In the genomic region with DNA sequence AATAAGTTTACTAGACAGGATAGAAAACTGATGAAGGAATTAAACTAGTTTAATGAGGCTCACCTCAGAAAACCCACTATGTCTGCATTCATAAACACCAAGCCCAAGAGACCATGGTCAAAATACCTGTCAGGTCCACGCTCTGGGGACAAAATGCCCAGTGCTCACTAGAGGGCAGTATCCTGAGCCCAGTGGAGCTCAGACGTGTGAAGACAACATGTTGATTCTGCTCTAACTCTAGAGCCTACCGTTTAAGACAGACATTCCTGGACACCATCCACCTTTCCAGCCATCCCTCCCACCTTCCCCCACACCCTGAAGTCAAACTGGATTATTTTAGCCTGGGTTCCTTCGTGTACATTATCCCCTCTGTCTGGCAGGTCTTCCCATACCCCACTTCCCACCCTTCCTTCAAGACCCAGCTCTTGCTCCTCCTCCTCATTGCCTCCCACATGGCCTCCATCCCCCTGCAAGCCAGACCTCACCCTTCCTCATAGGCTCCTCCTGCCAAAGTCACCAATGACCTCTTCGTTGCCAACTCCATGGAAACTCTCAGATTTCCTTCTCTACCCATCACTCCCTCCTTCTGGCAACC, we compare ENCODE assay signal across 1 cellular context.
TF ChIP-seq lines count a peak whose summit lies in the region.

No MANE protein-coding gene starts in this region.

TF ChIP-seq in GM23338, 12 proteins besides CTCF, POLR2A, EP300 and RAD21 (continued from another document):
- TF ChIP-seq ZNF462 (CRISPR knock-in tag; IDR thresholded peaks at IDR 0.05): no peak
- TF ChIP-seq CREB1 (CRISPR knock-in tag; IDR thresholded peaks at IDR 0.05; ENCODE audit: low read depth): no peak
- TF ChIP-seq STAT1 (IDR thresholded peaks at IDR 0.05; ENCODE audit: unreplicated experiment): no peak
- no peak for TF ChIP-seq EZH2 (IDR thresholded peaks at IDR 0.05; ENCODE audit: low read depth, unreplicated experiment)
- no peak for TF ChIP-seq EZH2phosphoT487 (IDR thresholded peaks at IDR 0.05; ENCODE audit: unreplicated experiment)
- TF ChIP-seq, protein P1, sequence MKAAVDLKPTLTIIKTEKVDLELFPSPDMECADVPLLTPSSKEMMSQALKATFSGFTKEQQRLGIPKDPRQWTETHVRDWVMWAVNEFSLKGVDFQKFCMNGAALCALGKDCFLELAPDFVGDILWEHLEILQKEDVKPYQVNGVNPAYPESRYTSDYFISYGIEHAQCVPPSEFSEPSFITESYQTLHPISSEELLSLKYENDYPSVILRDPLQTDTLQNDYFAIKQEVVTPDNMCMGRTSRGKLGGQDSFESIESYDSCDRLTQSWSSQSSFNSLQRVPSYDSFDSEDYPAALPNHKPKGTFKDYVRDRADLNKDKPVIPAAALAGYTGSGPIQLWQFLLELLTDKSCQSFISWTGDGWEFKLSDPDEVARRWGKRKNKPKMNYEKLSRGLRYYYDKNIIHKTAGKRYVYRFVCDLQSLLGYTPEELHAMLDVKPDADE (IDR thresholded peaks at IDR 0.05): no peak
- TF ChIP-seq ZNF331 (CRISPR knock-in tag; IDR thresholded peaks at IDR 0.05; ENCODE audit: low read depth): no peak
- TF ChIP-seq, protein P2, sequence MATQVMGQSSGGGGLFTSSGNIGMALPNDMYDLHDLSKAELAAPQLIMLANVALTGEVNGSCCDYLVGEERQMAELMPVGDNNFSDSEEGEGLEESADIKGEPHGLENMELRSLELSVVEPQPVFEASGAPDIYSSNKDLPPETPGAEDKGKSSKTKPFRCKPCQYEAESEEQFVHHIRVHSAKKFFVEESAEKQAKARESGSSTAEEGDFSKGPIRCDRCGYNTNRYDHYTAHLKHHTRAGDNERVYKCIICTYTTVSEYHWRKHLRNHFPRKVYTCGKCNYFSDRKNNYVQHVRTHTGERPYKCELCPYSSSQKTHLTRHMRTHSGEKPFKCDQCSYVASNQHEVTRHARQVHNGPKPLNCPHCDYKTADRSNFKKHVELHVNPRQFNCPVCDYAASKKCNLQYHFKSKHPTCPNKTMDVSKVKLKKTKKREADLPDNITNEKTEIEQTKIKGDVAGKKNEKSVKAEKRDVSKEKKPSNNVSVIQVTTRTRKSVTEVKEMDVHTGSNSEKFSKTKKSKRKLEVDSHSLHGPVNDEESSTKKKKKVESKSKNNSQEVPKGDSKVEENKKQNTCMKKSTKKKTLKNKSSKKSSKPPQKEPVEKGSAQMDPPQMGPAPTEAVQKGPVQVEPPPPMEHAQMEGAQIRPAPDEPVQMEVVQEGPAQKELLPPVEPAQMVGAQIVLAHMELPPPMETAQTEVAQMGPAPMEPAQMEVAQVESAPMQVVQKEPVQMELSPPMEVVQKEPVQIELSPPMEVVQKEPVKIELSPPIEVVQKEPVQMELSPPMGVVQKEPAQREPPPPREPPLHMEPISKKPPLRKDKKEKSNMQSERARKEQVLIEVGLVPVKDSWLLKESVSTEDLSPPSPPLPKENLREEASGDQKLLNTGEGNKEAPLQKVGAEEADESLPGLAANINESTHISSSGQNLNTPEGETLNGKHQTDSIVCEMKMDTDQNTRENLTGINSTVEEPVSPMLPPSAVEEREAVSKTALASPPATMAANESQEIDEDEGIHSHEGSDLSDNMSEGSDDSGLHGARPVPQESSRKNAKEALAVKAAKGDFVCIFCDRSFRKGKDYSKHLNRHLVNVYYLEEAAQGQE (IDR thresholded peaks at IDR 0.05; ENCODE audit: unreplicated experiment): no peak
TF ChIP-seq in GM23338: peak in this region for 0.
